ENCODE assay signal across 1 cellular context in the genomic region with DNA sequence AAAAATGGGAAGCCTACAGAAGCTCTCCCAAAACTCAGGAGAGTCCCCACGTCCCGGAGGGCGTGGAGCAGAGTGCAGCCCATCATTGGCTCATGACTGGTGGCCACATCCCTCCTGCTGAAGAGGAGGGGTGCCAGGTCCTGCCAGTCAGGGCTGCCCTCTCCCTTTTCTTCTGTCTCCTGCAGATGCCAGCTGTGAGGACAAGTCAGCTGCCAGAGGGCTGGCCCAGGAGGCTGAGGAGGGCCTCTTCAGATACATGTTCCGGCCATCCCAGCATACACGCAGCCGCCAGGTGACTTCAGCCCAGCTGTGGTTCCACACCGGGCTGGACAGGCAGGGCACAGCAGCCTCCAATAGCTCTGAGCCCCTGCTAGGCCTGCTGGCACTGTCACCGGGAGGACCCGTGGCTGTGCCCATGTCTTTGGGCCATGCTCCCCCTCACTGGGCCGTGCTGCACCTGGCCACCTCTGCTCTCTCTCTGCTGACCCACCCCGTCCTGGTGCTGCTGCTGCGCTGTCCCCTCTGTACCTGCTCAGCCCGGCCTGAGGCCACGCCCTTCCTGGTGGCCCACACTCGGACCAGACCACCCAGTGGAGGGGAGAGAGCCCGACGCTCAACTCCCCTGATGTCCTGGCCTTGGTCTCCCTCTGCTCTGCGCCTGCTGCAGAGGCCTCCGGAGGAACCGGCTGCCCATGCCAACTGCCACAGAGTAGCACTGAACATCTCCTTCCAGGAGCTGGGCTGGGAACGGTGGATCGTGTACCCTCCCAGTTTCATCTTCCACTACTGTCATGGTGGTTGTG.
TF ChIP-seq lines count a peak whose summit lies in the region.

No MANE protein-coding gene starts in this region.

TF ChIP-seq in HepG2, 621 proteins besides CTCF, POLR2A, EP300 and RAD21:
- TF ChIP-seq HNRNPL (IDR thresholded peaks at IDR 0.05; ENCODE audit: low read depth, low read length) (0 out of 2 replicates have a peak, but pooled peaks have one; percentile 40), JUND (CRISPR knock-in tag; IDR thresholded peaks at IDR 0.05) (no peak), MTA1 (CRISPR knock-in tag; IDR thresholded peaks at IDR 0.05; ENCODE audit: borderline replicate concordance) (peak; percentile 29; the same call in 1 of the 2 replicates), ZNF343 (CRISPR knock-in tag; IDR thresholded peaks at IDR 0.05) (no peak), ZNF776 (CRISPR knock-in tag; IDR thresholded peaks at IDR 0.05) (peak; percentile 64; the same call in 1 of the 2 replicates), KDM5B (CRISPR knock-in tag; IDR thresholded peaks at IDR 0.05; ENCODE audit: borderline replicate concordance) (peak; percentile 73; the same call in 1 of the 2 replicates), ZFP82 (CRISPR knock-in tag; IDR thresholded peaks at IDR 0.05; ENCODE audit: borderline replicate concordance) (no peak), FIP1L1 (IDR thresholded peaks at IDR 0.05; ENCODE audit: borderline replicate concordance, insufficient read depth, low read depth, low read length) (no peak), ISL2 (CRISPR knock-in tag; IDR thresholded peaks at IDR 0.05) (no peak), AGO2 (optimal IDR thresholded peaks at IDR 0.05; ENCODE audit: low read depth, low read length) (peak; percentile 52), FOXO1 (CRISPR knock-in tag; IDR thresholded peaks at IDR 0.05) (0 out of 2 replicates have a peak, but pooled peaks have one; percentile 7), ZNF331 (CRISPR knock-in tag; IDR thresholded peaks at IDR 0.05) (no peak), RBFOX2 (IDR thresholded peaks at IDR 0.05; ENCODE audit: low read depth, low read length) (0 out of 2 replicates have a peak, but pooled peaks have one; percentile 19), ZNF768 (CRISPR knock-in tag; IDR thresholded peaks at IDR 0.05) (peak; percentile 26; the same call in 1 of the 2 replicates), NFYC (CRISPR knock-in tag; IDR thresholded peaks at IDR 0.05) (no peak), HNRNPH1 (optimal IDR thresholded peaks at IDR 0.05; ENCODE audit: low read depth, low read length) (no peak), SAFB2 (CRISPR knock-in tag; IDR thresholded peaks at IDR 0.05; ENCODE audit: borderline replicate concordance, low read depth) (0 out of 2 replicates have a peak, but pooled peaks have one; percentile 15), ZNF468 (CRISPR knock-in tag; IDR thresholded peaks at IDR 0.05) (0 out of 2 replicates have a peak, but pooled peaks have one; percentile 30), ZNF713 (CRISPR knock-in tag; IDR thresholded peaks at IDR 0.05) (no peak), ZBTB7B (CRISPR knock-in tag; IDR thresholded peaks at IDR 0.05) (no peak), POLR2G (IDR thresholded peaks at IDR 0.05; ENCODE audit: low read depth, low read length) (no peak)
- TF ChIP-seq, protein P1, sequence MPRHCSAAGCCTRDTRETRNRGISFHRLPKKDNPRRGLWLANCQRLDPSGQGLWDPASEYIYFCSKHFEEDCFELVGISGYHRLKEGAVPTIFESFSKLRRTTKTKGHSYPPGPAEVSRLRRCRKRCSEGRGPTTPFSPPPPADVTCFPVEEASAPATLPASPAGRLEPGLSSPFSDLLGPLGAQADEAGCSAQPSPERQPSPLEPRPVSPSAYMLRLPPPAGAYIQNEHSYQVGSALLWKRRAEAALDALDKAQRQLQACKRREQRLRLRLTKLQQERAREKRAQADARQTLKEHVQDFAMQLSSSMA (CRISPR knock-in tag; IDR thresholded peaks at IDR 0.05), result no peak
- TF ChIP-seq, protein P2, sequence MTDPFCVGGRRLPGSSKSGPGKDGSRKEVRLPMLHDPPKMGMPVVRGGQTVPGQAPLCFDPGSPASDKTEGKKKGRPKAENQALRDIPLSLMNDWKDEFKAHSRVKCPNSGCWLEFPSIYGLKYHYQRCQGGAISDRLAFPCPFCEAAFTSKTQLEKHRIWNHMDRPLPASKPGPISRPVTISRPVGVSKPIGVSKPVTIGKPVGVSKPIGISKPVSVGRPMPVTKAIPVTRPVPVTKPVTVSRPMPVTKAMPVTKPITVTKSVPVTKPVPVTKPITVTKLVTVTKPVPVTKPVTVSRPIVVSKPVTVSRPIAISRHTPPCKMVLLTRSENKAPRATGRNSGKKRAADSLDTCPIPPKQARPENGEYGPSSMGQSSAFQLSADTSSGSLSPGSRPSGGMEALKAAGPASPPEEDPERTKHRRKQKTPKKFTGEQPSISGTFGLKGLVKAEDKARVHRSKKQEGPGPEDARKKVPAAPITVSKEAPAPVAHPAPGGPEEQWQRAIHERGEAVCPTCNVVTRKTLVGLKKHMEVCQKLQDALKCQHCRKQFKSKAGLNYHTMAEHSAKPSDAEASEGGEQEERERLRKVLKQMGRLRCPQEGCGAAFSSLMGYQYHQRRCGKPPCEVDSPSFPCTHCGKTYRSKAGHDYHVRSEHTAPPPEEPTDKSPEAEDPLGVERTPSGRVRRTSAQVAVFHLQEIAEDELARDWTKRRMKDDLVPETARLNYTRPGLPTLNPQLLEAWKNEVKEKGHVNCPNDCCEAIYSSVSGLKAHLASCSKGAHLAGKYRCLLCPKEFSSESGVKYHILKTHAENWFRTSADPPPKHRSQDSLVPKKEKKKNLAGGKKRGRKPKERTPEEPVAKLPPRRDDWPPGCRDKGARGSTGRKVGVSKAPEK (CRISPR knock-in tag; IDR thresholded peaks at IDR 0.05; ENCODE audit: borderline replicate concordance), result 0 out of 2 replicates have a peak, but pooled peaks have one; percentile 38
- TF ChIP-seq, protein P3, sequence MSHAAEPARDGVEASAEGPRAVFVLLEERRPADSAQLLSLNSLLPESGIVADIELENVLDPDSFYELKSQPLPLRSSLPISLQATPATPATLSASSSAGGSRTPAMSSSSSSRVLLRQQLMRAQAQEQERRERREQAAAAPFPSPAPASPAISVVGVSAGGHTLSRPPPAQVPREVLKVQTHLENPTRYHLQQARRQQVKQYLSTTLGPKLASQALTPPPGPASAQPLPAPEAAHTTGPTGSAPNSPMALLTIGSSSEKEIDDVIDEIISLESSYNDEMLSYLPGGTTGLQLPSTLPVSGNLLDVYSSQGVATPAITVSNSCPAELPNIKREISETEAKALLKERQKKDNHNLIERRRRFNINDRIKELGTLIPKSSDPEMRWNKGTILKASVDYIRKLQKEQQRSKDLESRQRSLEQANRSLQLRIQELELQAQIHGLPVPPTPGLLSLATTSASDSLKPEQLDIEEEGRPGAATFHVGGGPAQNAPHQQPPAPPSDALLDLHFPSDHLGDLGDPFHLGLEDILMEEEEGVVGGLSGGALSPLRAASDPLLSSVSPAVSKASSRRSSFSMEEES (CRISPR knock-in tag; IDR thresholded peaks at IDR 0.05), result no peak
- TF ChIP-seq, protein P4, sequence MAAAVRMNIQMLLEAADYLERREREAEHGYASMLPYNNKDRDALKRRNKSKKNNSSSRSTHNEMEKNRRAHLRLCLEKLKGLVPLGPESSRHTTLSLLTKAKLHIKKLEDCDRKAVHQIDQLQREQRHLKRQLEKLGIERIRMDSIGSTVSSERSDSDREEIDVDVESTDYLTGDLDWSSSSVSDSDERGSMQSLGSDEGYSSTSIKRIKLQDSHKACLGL (CRISPR knock-in tag; IDR thresholded peaks at IDR 0.05), result peak; percentile 57; the same call in 1 of the 2 replicates
- TF ChIP-seq, protein P5, sequence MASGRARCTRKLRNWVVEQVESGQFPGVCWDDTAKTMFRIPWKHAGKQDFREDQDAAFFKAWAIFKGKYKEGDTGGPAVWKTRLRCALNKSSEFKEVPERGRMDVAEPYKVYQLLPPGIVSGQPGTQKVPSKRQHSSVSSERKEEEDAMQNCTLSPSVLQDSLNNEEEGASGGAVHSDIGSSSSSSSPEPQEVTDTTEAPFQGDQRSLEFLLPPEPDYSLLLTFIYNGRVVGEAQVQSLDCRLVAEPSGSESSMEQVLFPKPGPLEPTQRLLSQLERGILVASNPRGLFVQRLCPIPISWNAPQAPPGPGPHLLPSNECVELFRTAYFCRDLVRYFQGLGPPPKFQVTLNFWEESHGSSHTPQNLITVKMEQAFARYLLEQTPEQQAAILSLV (CRISPR knock-in tag; IDR thresholded peaks at IDR 0.05; ENCODE audit: borderline replicate concordance), result peak; percentile 38; the same call in 1 of the 2 replicates
- TF ChIP-seq, protein P6, sequence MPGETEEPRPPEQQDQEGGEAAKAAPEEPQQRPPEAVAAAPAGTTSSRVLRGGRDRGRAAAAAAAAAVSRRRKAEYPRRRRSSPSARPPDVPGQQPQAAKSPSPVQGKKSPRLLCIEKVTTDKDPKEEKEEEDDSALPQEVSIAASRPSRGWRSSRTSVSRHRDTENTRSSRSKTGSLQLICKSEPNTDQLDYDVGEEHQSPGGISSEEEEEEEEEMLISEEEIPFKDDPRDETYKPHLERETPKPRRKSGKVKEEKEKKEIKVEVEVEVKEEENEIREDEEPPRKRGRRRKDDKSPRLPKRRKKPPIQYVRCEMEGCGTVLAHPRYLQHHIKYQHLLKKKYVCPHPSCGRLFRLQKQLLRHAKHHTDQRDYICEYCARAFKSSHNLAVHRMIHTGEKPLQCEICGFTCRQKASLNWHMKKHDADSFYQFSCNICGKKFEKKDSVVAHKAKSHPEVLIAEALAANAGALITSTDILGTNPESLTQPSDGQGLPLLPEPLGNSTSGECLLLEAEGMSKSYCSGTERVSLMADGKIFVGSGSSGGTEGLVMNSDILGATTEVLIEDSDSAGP (CRISPR knock-in tag; IDR thresholded peaks at IDR 0.05; ENCODE audit: borderline replicate concordance), result 0 out of 2 replicates have a peak, but pooled peaks have one; percentile 5
